11 cellular contexts compared by ENCODE assay signal in genomic region chr21:14453964-14454641, GRCh38.
DNase-seq lines count a peak whose midpoint lies in the region; ATAC-seq and TF ChIP-seq lines count a peak whose summit lies in the region.
"Had no signal": no experiment of that assay in that cellular context is flagged by ENCODE, and none has a peak within 500 bp of the region (broad histone marks: within the 10 kb centered on the region; RNA-seq: fewer than 3 reads in every experiment).

No MANE protein-coding gene starts in this region.

- H3K4me3 Mint-ChIP-seq in T-helper 17 cell, result no peak overlapping the region
- H3K4me3 Mint-ChIP-seq: H9 had no signal

- H3K4me2 ChIP-seq in hepatocyte, result peak overlapping the region; percentile 12

- no peaks in the 10 kb centered on the region for H3K27me3 Mint-ChIP-seq in T-helper 17 cell

- H3K4me3 ChIP-seq in hepatocyte, result no peak overlapping the region
- no peak overlapping the region for H3K4me3 ChIP-seq in effector memory CD4-positive, alpha-beta T cell (ENCODE audit: insufficient read depth, low read depth, low read length, poor library complexity, severe bottlenecking)

- no peaks in the 10 kb centered on the region for H3K79me2 ChIP-seq in hepatocyte

- ATAC-seq in GM18870 (IDR thresholded peaks at IDR 0.05; ENCODE audit: unreplicated experiment) (peak; percentile 13), GM21825 (IDR thresholded peaks at IDR 0.05; ENCODE audit: unreplicated experiment) (peak; percentile 18), T-helper 17 cell (no peak)

- 33% methylated on average over 7 of the region's 7 CpGs for WGBS in hepatocyte (ENCODE audit: low lambda C conversion rate, missing lambda C conversion rate)

- H4K20me1 ChIP-seq in hepatocyte (ENCODE audit: insufficient read depth, poor library complexity, severe bottlenecking), result no peaks in the 10 kb centered on the region

- peak overlapping the region; percentile 79 for H3K27ac ChIP-seq in hepatocyte
- H3K27ac ChIP-seq in effector memory CD4-positive, alpha-beta T cell (ENCODE audit: insufficient read depth, low read length, poor library complexity, severe bottlenecking), result no peak overlapping the region

- peaks cover 19% of the 10 kb centered on the region for H3K4me1 Mint-ChIP-seq in T-helper 17 cell

- DNase-seq in KG1 (lab: John Stamatoyannopoulos, UW), result peak; percentile 61
- no peak for DNase-seq in hepatocyte (ENCODE audit: low spot score)
- no peak for DNase-seq in iPS-NIHi11 (ENCODE audit: low spot score)
- no peak for DNase-seq in T-helper 17 cell
- DNase-seq in HK-2 (ENCODE audit: unreplicated experiment), result no peak
- no peak for DNase-seq in effector memory CD4-positive, alpha-beta T cell
- DNase-seq: activated gamma-delta T cell, H9, NCI-H1417 treated with DMSO at 0.1 percent for 48 hours had no signal

- H2AFZ ChIP-seq in hepatocyte, result peak overlapping the region; percentile 50

- no peaks in the 10 kb centered on the region for H3K36me3 Mint-ChIP-seq in T-helper 17 cell (ENCODE audit: low read depth)

- H3K36me3 ChIP-seq in hepatocyte (replicated peaks; ENCODE audit: insufficient read depth, low read depth), result no peaks in the 10 kb centered on the region
- H3K36me3 ChIP-seq in effector memory CD4-positive, alpha-beta T cell (ENCODE audit: control insufficient read depth, insufficient read depth, low read length), result no peaks in the 10 kb centered on the region

- peaks cover 18% of the 10 kb centered on the region for H3K4me1 ChIP-seq in hepatocyte (ENCODE audit: insufficient read depth)
- no peaks in the 10 kb centered on the region for H3K4me1 ChIP-seq in effector memory CD4-positive, alpha-beta T cell (ENCODE audit: control insufficient read depth, insufficient read depth, low read length, poor library complexity, severe bottlenecking)

- H3K9me3 ChIP-seq in hepatocyte (ENCODE audit: low read depth) (no peaks in the 10 kb centered on the region), T-helper 17 cell (ENCODE audit: control insufficient read depth, low read length, poor library complexity, severe bottlenecking) (no peaks in the 10 kb centered on the region)
- H3K9me3 ChIP-seq in effector memory CD4-positive, alpha-beta T cell (ENCODE audit: control insufficient read depth, low read length), result no peaks in the 10 kb centered on the region

- no peaks in the 10 kb centered on the region for H3K9me2 ChIP-seq in hepatocyte (replicated peaks; ENCODE audit: insufficient read depth)

- H3K27me3 ChIP-seq in hepatocyte, result no peaks in the 10 kb centered on the region
- H3K27me3 ChIP-seq in effector memory CD4-positive, alpha-beta T cell (replicated peaks; ENCODE audit: control insufficient read depth, insufficient read depth, low read length, poor library complexity, severe bottlenecking), result no peaks in the 10 kb centered on the region

- TF ChIP-seq CTCF in hepatocyte (IDR thresholded peaks at IDR 0.05; ENCODE audit: poor library complexity), result no peak

- no peak overlapping the region for H3K27ac Mint-ChIP-seq in T-helper 17 cell
